In the genomic region with DNA sequence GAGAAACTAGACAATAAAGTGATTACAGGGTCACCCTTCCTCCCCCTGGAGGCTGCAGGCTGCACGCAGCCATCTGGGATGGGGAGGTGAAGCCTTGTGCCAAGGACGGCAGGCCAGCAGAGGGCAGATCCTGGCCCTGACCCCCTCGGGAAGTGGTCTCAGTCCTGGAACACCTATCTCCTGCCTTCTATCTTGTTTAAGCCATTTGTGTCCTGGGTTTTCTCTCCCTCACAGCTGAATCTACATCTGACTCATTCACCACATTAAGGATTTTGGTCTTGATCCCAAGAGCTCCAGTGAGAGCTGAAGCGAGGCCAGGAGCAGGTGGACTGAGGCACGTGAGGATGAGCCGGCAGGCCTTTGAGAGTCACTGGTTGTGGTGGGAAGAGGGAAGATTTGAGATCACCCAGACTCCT, we compare ENCODE assay signal across 10 cellular contexts. TPM values are rescaled to one million over a fixed set of nuclear protein-coding genes. Genes with fewer than 3 reads are reported as not detected.
A peak's percentile ranks its signal among the peaks of the same experiment; 100 is the strongest.
DNase-seq lines count a peak whose midpoint lies in the region; ATAC-seq, FAIRE-seq and TF ChIP-seq lines count a peak whose summit lies in the region.
"Had no signal": no experiment of that assay in that cellular context is flagged by ENCODE, and none has a peak within 500 bp of the region (broad histone marks: within the 10 kb centered on the region; RNA-seq: fewer than 3 reads in every experiment).

No MANE protein-coding gene starts in this region.

- peaks cover 9% of the 10 kb centered on the region for H3K36me3 Mint-ChIP-seq in activated CD4-positive, alpha-beta memory T cell treated with anti-CD3 and anti-CD28 coated beads, Interleukin-2, amount 10 ng/mL, durations not matched to agents 7 days and 5 days (ENCODE audit: low read depth)
- H3K36me3 Mint-ChIP-seq in T-helper 17 cell (ENCODE audit: low read depth) = no peaks in the 10 kb centered on the region
- H3K36me3 Mint-ChIP-seq: immature natural killer cell had no signal

- no peaks in the 10 kb centered on the region for H4K20me1 ChIP-seq in endothelial cell of umbilical vein (replicated peaks; ENCODE audit: control insufficient read depth, extremely low read depth, insufficient read depth, low read length)

- peaks cover 15% of the 10 kb centered on the region for H3K4me1 Mint-ChIP-seq in activated CD4-positive, alpha-beta memory T cell treated with anti-CD3 and anti-CD28 coated beads, Interleukin-2, amount 10 ng/mL, durations not matched to agents 7 days and 5 days
- peaks cover 6% of the 10 kb centered on the region for H3K4me1 Mint-ChIP-seq in T-helper 17 cell

- peaks cover 12% of the 10 kb centered on the region for H3K27me3 Mint-ChIP-seq in activated CD4-positive, alpha-beta memory T cell treated with anti-CD3 and anti-CD28 coated beads, Interleukin-2, amount 10 ng/mL, durations not matched to agents 7 days and 5 days
- H3K27me3 Mint-ChIP-seq in T-helper 17 cell = peaks cover 4% of the 10 kb centered on the region

- H2AFZ ChIP-seq in endothelial cell of umbilical vein (ENCODE audit: low read depth, low read length) = no peak overlapping the region

- POLR2A ChIA-PET in endothelial cell of umbilical vein (lab: Charles Lee) = no interaction called here
- POLR2A ChIA-PET in activated CD4-positive, alpha-beta memory T cell treated with anti-CD3 and anti-CD28 coated beads, Interleukin-2, amount 10 ng/mL, durations not matched to agents 7 days and 5 days (lab: Charles Lee) = interaction anchor here (2.0 kb wide), 1 partner anchor 17 kb away, joined by 6 read pairs; a partner anchor contains a TSS

- intact Hi-C loops in endothelial cell of umbilical vein (cut with micrococcal nuclease) = no loop called here

- no peaks in the 10 kb centered on the region for H3K9me1 ChIP-seq in endothelial cell of umbilical vein (replicated peaks; ENCODE audit: control insufficient read depth, extremely low read depth, insufficient read depth, low read length)

- H3K4me3 Mint-ChIP-seq in activated CD4-positive, alpha-beta memory T cell treated with anti-CD3 and anti-CD28 coated beads, Interleukin-2, amount 10 ng/mL, durations not matched to agents 7 days and 5 days = no peak overlapping the region
- H3K4me3 Mint-ChIP-seq in T-helper 17 cell = no peak overlapping the region
- H3K4me3 Mint-ChIP-seq: immature natural killer cell had no signal

- peaks cover 0 to 4% of the 10 kb centered on the region in 2 experiments for H3K27me3 ChIP-seq in endothelial cell of umbilical vein (ENCODE audit: control insufficient read depth in 2 of 2, insufficient read depth in 2 of 2, low read length in 2 of 2)

- H3K36me3 ChIP-seq in endothelial cell of umbilical vein (ENCODE audit: control insufficient read depth in 2 of 2, extremely low read depth in 1 of 2, insufficient read depth in 2 of 2, low read length in 2 of 2) = no peaks in the 10 kb centered on the region

- no peak overlapping the region for H3K4me2 ChIP-seq in endothelial cell of umbilical vein (ENCODE audit: insufficient read depth, low read length)

- no peak overlapping the region for H3K9ac ChIP-seq in endothelial cell of umbilical vein (replicated peaks; ENCODE audit: extremely low read depth, insufficient read depth, low read length)

- no TSS peak for BruUV-seq in endothelial cell of umbilical vein (replicated peaks; lab: Mats Ljungman, UMichigan)

- H3K4me3 ChIP-seq in endothelial cell of umbilical vein (replicated peaks in 1 of 3; ENCODE audit: insufficient read depth in 1 of 3, low read depth in 1 of 3, low read length in 3 of 3) = no peak overlapping the region

- H3K9me3 ChIP-seq in endothelial cell of umbilical vein (replicated peaks; ENCODE audit: control insufficient read depth, insufficient read depth, low read length) (no peaks in the 10 kb centered on the region), T-helper 17 cell (ENCODE audit: control insufficient read depth, low read length, poor library complexity, severe bottlenecking) (no peaks in the 10 kb centered on the region)

- no peaks in the 10 kb centered on the region for H3K4me1 ChIP-seq in endothelial cell of umbilical vein (ENCODE audit: control insufficient read depth, extremely low read depth, insufficient read depth, low read length)

- no peak for ATAC-seq in HG03460 (IDR thresholded peaks at IDR 0.05; ENCODE audit: unreplicated experiment)
- ATAC-seq in T-helper 17 cell = no peak

- dilution Hi-C loops in endothelial cell of umbilical vein (cut with MboI; ENCODE audit: extremely low pct_ligation_motif_present, low sequenced_read_pairs) = no loop called here

- DNase-seq in GM03348 (ENCODE audit: low spot score) = peak; percentile 49
- DNase-seq in NCI-H82 (lab: John Stamatoyannopoulos, UW) = peak; percentile 62
- DNase-seq in endothelial cell of umbilical vein (ENCODE audit: low read depth, low spot score) = peak; percentile 22
- DNase-seq in occipital lobe (lab: John Stamatoyannopoulos, UW) = peak; percentile 25
- no peak for DNase-seq in stimulated activated CD8-positive, alpha-beta memory T cell treated with anti-CD3 and anti-CD28 coated beads, Interleukin-4, amount 100 ng/mL, for 48 hours
- DNase-seq in activated CD4-positive, alpha-beta memory T cell treated with anti-CD3 and anti-CD28 coated beads, Interleukin-2, amount 10 ng/mL, durations not matched to agents 7 days and 5 days = no peak
- DNase-seq in T-helper 17 cell = no peak
- DNase-seq: immature natural killer cell, NCI-H345 had no signal

- H3K79me2 ChIP-seq in endothelial cell of umbilical vein (ENCODE audit: control insufficient read depth, insufficient read depth, low read length) = no peaks in the 10 kb centered on the region

- peak; percentile 65 for FAIRE-seq in endothelial cell of umbilical vein (lab: Jason Lieb, UNC)

- H3K9me3 Mint-ChIP-seq in activated CD4-positive, alpha-beta memory T cell treated with anti-CD3 and anti-CD28 coated beads, Interleukin-2, amount 10 ng/mL, durations not matched to agents 7 days and 5 days = no peaks in the 10 kb centered on the region
- H3K9me3 Mint-ChIP-seq: immature natural killer cell had no signal

- TF ChIP-seq POLR2A in endothelial cell of umbilical vein (IDR thresholded peaks at IDR 0.05; ENCODE audit: low read depth, low read length) = no peak

- CTCF ChIA-PET in endothelial cell of umbilical vein (lab: Charles Lee) = no interaction called here
- CTCF ChIA-PET in activated CD4-positive, alpha-beta memory T cell treated with anti-CD3 and anti-CD28 coated beads, Interleukin-2, amount 10 ng/mL, durations not matched to agents 7 days and 5 days (lab: Charles Lee) = no interaction called here

- peak in 1 of 2 donors; percentile 49 for TF ChIP-seq CTCF in endothelial cell of umbilical vein (IDR thresholded peaks at IDR 0.05; ENCODE audit: extremely low read depth in 1 of 2, insufficient read depth in 1 of 2, low read depth in 1 of 2, low read length in 2 of 2)

- no peak overlapping the region for H3K27ac ChIP-seq in endothelial cell of umbilical vein (ENCODE audit: insufficient read depth, low read depth, low read length)

- H3K27ac Mint-ChIP-seq in activated CD4-positive, alpha-beta memory T cell treated with anti-CD3 and anti-CD28 coated beads, Interleukin-2, amount 10 ng/mL, durations not matched to agents 7 days and 5 days = no peak overlapping the region
- no peak overlapping the region for H3K27ac Mint-ChIP-seq in T-helper 17 cell
- H3K27ac Mint-ChIP-seq: immature natural killer cell had no signal

TF ChIP-seq in endothelial cell of umbilical vein, 7 proteins besides CTCF, POLR2A, EP300 and RAD21:
- TF ChIP-seq, protein P1, sequence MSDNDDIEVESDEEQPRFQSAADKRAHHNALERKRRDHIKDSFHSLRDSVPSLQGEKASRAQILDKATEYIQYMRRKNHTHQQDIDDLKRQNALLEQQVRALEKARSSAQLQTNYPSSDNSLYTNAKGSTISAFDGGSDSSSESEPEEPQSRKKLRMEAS (IDR thresholded peaks at IDR 0.05; ENCODE audit: insufficient read depth, insufficient read length) = no peak
- TF ChIP-seq EZH2 (IDR thresholded peaks at IDR 0.05; ENCODE audit: borderline replicate concordance, low read depth, low read length, severe bottlenecking) (no peak), MYC (IDR thresholded peaks at IDR 0.05; ENCODE audit: low read depth, low read length) (no peak), FOS (IDR thresholded peaks at IDR 0.05; ENCODE audit: borderline replicate concordance, insufficient read depth, low read length) (no peak), POLR2AphosphoS5 (IDR thresholded peaks at IDR 0.05; ENCODE audit: insufficient read depth, low read depth, low read length) (no peak)

RNA-seq across cellular contexts. Expression of a gene that starts 16.4 kb away (rescaled TPM):
- total RNA-seq in endothelial cell of umbilical vein (52.2 and 65.4 TPM in 2 replicates), occipital lobe (3.0 TPM), T-helper 17 cell (100 to 1,000 TPM; 134 to 138 TPM)
- 83.2 and 89.1 TPM in 2 replicates for polyA plus RNA-seq in endothelial cell of umbilical vein
- 62.3 and 62.8 TPM in 2 replicates for polyA plus RNA-seq in endothelial cell of umbilical vein (2011; cell fraction: cytosol; rRNA removed)
- polyA plus RNA-seq in endothelial cell of umbilical vein (2011; cell fraction: nucleus; rRNA removed) = 147 and 151 TPM in 2 replicates
- polyA plus RNA-seq in endothelial cell of umbilical vein (2012) = 51.6 and 58.8 TPM in 2 replicates
- polyA minus RNA-seq in endothelial cell of umbilical vein = 71.4 and 86.8 TPM in 2 replicates
- polyA minus RNA-seq in endothelial cell of umbilical vein (2011; cell fraction: cytosol; rRNA and poly(A)+ RNA removed) = 30.9 TPM
- 59.9 and 68.6 TPM in 2 replicates for polyA minus RNA-seq in endothelial cell of umbilical vein (2011; cell fraction: nucleus; rRNA and poly(A)+ RNA removed)
- 100 to 1,000 TPM; 146 to 151 TPM for total RNA-seq in activated CD4-positive, alpha-beta memory T cell treated with anti-CD3 and anti-CD28 coated beads, Interleukin-2, amount 10 ng/mL, durations not matched to agents 7 days and 5 days

Comparison
In these comparisons a context has a peak if more than half of its experiments do, and no peak if none do; other contexts are left out.
1. DNase-seq: peak in GM03348 (single experiment), NCI-H82 (single experiment), endothelial cell of umbilical vein (single experiment) and occipital lobe (single experiment); none in stimulated activated CD8-positive, alpha-beta memory T cell treated with anti-CD3 and anti-CD28 coated beads, Interleukin-4, amount 100 ng/mL, for 48 hours (single experiment), activated CD4-positive, alpha-beta memory T cell treated with anti-CD3 and anti-CD28 coated beads, Interleukin-2, amount 10 ng/mL, durations not matched to agents 7 days and 5 days (single experiment) and T-helper 17 cell (0 of 3).
2. RNA of a gene that starts 16.4 kb away (total RNA-seq): 146 to 151 TPM in activated CD4-positive, alpha-beta memory T cell treated with anti-CD3 and anti-CD28 coated beads, Interleukin-2, amount 10 ng/mL, durations not matched to agents 7 days and 5 days, 134 to 138 TPM in T-helper 17 cell and 52.2 to 65.4 TPM in endothelial cell of umbilical vein; 3.0 TPM in occipital lobe (single experiment); every median in the first group is over 10 times any median in the second.